1 cellular context compared by ENCODE assay signal in genomic region chr18:8299054-8299708, GRCh38.
TF ChIP-seq lines count a peak whose summit lies in the region.

No MANE protein-coding gene starts in this region.

TF ChIP-seq in HEK293, 187 proteins besides CTCF, POLR2A, EP300 and RAD21 (continued from another document):
- TF ChIP-seq ZNF692 (tag by site-specific recombination; IDR thresholded peaks at IDR 0.05) (peak; percentile 34; the same call in 1 of the 2 replicates), ZBTB1 (tag by site-specific recombination; IDR thresholded peaks at IDR 0.05) (no peak), SETDB1 (IDR thresholded peaks at IDR 0.05; ENCODE audit: insufficient read length, low read length) (no peak), ZNF266 (tag by site-specific recombination; IDR thresholded peaks at IDR 0.05; ENCODE audit: low read depth) (no peak), OVOL3 (tag by site-specific recombination; IDR thresholded peaks at IDR 0.05) (no peak), ZIC2 (tag by site-specific recombination; IDR thresholded peaks at IDR 0.05) (peak; percentile 43), ZBTB11 (tag by site-specific recombination; conservative IDR thresholded peaks at IDR 0.05; ENCODE audit: low read depth) (no peak), ZNF600 (tag by site-specific recombination; IDR thresholded peaks at IDR 0.05) (no peak), ZNF843 (tag by site-specific recombination; IDR thresholded peaks at IDR 0.05) (peak; percentile 60), ZNF248 (tag by site-specific recombination; IDR thresholded peaks at IDR 0.05) (no peak), GLIS2 (tag by site-specific recombination; IDR thresholded peaks at IDR 0.05) (no peak), OSR2 (tag by site-specific recombination; IDR thresholded peaks at IDR 0.05) (0 out of 2 replicates have a peak, but pooled peaks have one; percentile 14), ZBTB7A (tag by site-specific recombination; IDR thresholded peaks at IDR 0.05; ENCODE audit: low read depth) (no peak), GLIS1 (tag by site-specific recombination; IDR thresholded peaks at IDR 0.05) (peak; percentile 86), ZBTB6 (tag by site-specific recombination; IDR thresholded peaks at IDR 0.05) (0 out of 2 replicates have a peak, but pooled peaks have one; percentile 16), PATZ1 (tag by site-specific recombination; IDR thresholded peaks at IDR 0.05) (no peak), HOXA7 (CRISPR knock-in tag; IDR thresholded peaks at IDR 0.05; ENCODE audit: borderline replicate concordance) (no peak), ZNF211 (tag by site-specific recombination; IDR thresholded peaks at IDR 0.05; ENCODE audit: low read depth) (no peak), ZNF580 (tag by site-specific recombination; IDR thresholded peaks at IDR 0.05) (peak; percentile 55; the same call in 1 of the 2 replicates), ZNF624 (tag by site-specific recombination; IDR thresholded peaks at IDR 0.05) (no peak), ZNF837 (tag by site-specific recombination; IDR thresholded peaks at IDR 0.05) (no peak), ZNF48 (tag by site-specific recombination; IDR thresholded peaks at IDR 0.05) (no peak), ZNF585B (tag by site-specific recombination; IDR thresholded peaks at IDR 0.05) (no peak), ZNF513 (tag by site-specific recombination; IDR thresholded peaks at IDR 0.05) (no peak), ZNF639 (tag by site-specific recombination; IDR thresholded peaks at IDR 0.05) (no peak), ZNF362 (tag by site-specific recombination; IDR thresholded peaks at IDR 0.05) (no peak), PRDM4 (tag by site-specific recombination; IDR thresholded peaks at IDR 0.05) (0 out of 2 replicates have a peak, but pooled peaks have one; percentile 12), ZNF292 (tag by site-specific recombination; IDR thresholded peaks at IDR 0.05; ENCODE audit: borderline replicate concordance, low read depth) (no peak), ZNF138 (tag by site-specific recombination; IDR thresholded peaks at IDR 0.05; ENCODE audit: borderline replicate concordance) (no peak), ZNF121 (tag by site-specific recombination; IDR thresholded peaks at IDR 0.05) (peak; percentile 86; the same call in 1 of the 2 replicates), PRDM6 (tag by site-specific recombination; IDR thresholded peaks at IDR 0.05) (peak; percentile 37), ZNF311 (tag by site-specific recombination; IDR thresholded peaks at IDR 0.05; ENCODE audit: borderline replicate concordance) (no peak), FEZF1 (tag by site-specific recombination; IDR thresholded peaks at IDR 0.05) (peak; percentile 60)
